14 cellular contexts compared by ENCODE assay signal in the genomic region with DNA sequence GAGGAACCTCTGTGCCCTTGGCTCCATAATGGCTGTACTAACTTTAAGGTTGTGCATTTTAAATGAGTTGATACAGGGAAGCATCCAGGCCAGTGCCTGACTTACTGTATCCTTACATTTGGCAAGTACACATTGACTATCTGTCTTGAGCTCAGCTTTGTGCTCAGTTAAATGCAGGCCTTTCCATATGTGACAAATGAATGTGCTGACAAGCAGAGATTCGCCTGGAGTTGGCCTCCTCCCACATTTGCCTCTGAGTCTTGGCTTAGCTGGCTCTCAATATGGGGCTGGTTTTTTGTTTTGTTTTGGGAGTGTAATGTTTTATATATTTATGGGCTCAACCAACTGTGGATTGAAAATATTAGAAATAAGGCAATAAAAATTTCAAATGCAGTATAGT. TPM values are rescaled to one million over a fixed set of nuclear protein-coding genes. Genes with fewer than 3 reads are reported as not detected.
"Had no signal": no experiment of that assay in that cellular context is flagged by ENCODE, and none has a peak within 500 bp of the region (broad histone marks: within the 10 kb centered on the region; RNA-seq: fewer than 3 reads in every experiment).

No MANE protein-coding gene starts in this region.

- H3K4me1 ChIP-seq: colonic mucosa, gastroesophageal sphincter had no signal

- H3K9me3 Mint-ChIP-seq: activated CD8-positive, alpha-beta T cell treated with anti-CD3 and anti-CD28 coated beads for 36 hours; activated T-helper 1 cell treated with anti-CD3 and anti-CD28 coated beads, Interleukin-12 subunit alpha, Interleukin-12 subunit beta, Interleukin-2, Interleukin-4 antibody, amounts not matched to agents 30 ng/mL and 10 ng/mL and 1 ng/mL, durations not matched to agents 14 hours and 24 hours and 36 hours; naive thymus-derived CD4-positive, alpha-beta T cell had no signal

- H3K9me3 ChIP-seq: colonic mucosa, gastroesophageal sphincter, lower lobe of right lung, thyroid gland had no signal

- H3K27me3 Mint-ChIP-seq: activated CD4-positive, alpha-beta T cell treated with anti-CD3 and anti-CD28 coated beads for 36 hours; activated CD8-positive, alpha-beta T cell treated with anti-CD3 and anti-CD28 coated beads for 36 hours had no signal

- H3K27me3 ChIP-seq: colonic mucosa, thyroid gland had no signal

- H3K4me3 Mint-ChIP-seq: activated CD4-positive, alpha-beta T cell treated with anti-CD3 and anti-CD28 coated beads for 36 hours; activated CD8-positive, alpha-beta T cell treated with anti-CD3 and anti-CD28 coated beads for 36 hours; activated T-helper 1 cell treated with anti-CD3 and anti-CD28 coated beads, Interleukin-12 subunit alpha, Interleukin-12 subunit beta, Interleukin-2, Interleukin-4 antibody, amounts not matched to agents 30 ng/mL and 10 ng/mL and 1 ng/mL, durations not matched to agents 14 hours and 24 hours and 36 hours; naive thymus-derived CD4-positive, alpha-beta T cell had no signal

- DNase-seq: activated CD4-positive, alpha-beta T cell treated with anti-CD3 and anti-CD28 coated beads for 36 hours; activated CD8-positive, alpha-beta memory T cell treated with anti-CD3 and anti-CD28 coated beads, Interleukin-2, amount 50 U/mL, for 4 hours; activated CD8-positive, alpha-beta T cell treated with anti-CD3 and anti-CD28 coated beads for 36 hours; activated naive CD4-positive, alpha-beta T cell; colonic mucosa; kidney glomerular epithelial cell; lower lobe of right lung; naive thymus-derived CD4-positive, alpha-beta T cell; T-helper 9 cell; thyroid gland had no signal

- H3K36me3 Mint-ChIP-seq: naive thymus-derived CD4-positive, alpha-beta T cell had no signal

- H3K27ac ChIP-seq: colonic mucosa, gastroesophageal sphincter, lower lobe of right lung, thyroid gland had no signal

- H3K4me3 ChIP-seq: colonic mucosa, gastroesophageal sphincter, lower lobe of right lung, thyroid gland had no signal

- H3K36me3 ChIP-seq: colonic mucosa, gastroesophageal sphincter, lower lobe of right lung, thyroid gland had no signal

- H3K27ac Mint-ChIP-seq: activated CD4-positive, alpha-beta T cell treated with anti-CD3 and anti-CD28 coated beads for 36 hours; activated CD8-positive, alpha-beta T cell treated with anti-CD3 and anti-CD28 coated beads for 36 hours; activated T-helper 1 cell treated with anti-CD3 and anti-CD28 coated beads, Interleukin-12 subunit alpha, Interleukin-12 subunit beta, Interleukin-2, Interleukin-4 antibody, amounts not matched to agents 30 ng/mL and 10 ng/mL and 1 ng/mL, durations not matched to agents 14 hours and 24 hours and 36 hours; naive thymus-derived CD4-positive, alpha-beta T cell had no signal

- ATAC-seq: activated CD4-positive, alpha-beta T cell treated with anti-CD3 and anti-CD28 coated beads for 36 hours; activated CD8-positive, alpha-beta T cell treated with anti-CD3 and anti-CD28 coated beads for 36 hours; gastroesophageal sphincter; lower lobe of right lung; naive thymus-derived CD4-positive, alpha-beta T cell had no signal

RNA-seq across cellular contexts. Expression of gene TRIM71, which starts 29.7 kb away (rescaled TPM):
- total RNA-seq: endothelial cell of umbilical vein, gastroesophageal sphincter, osteocyte had no signal
